ENCODE assay signal across 1 cellular context in genomic region chr11:47508595-47509555, GRCh38.
TF ChIP-seq lines count a peak whose summit lies in the region.

No MANE protein-coding gene starts in this region.

TF ChIP-seq in HepG2, 621 proteins besides CTCF, POLR2A, EP300 and RAD21 (continued from another document):
- TF ChIP-seq FOXK2 (IDR thresholded peaks at IDR 0.05) (no peak), ZFX (CRISPR knock-in tag; IDR thresholded peaks at IDR 0.05; ENCODE audit: low read depth) (no peak)
